10 cellular contexts compared by ENCODE assay signal in genomic region chr3:101825904-101826445, GRCh38. TPM values are rescaled to one million over a fixed set of nuclear protein-coding genes. Genes with fewer than 3 reads are reported as not detected.
DNase-seq lines count a peak whose midpoint lies in the region; ATAC-seq and TF ChIP-seq lines count a peak whose summit lies in the region.
"Had no signal": no experiment of that assay in that cellular context is flagged by ENCODE, and none has a peak within 500 bp of the region (broad histone marks: within the 10 kb centered on the region; RNA-seq: fewer than 3 reads in every experiment).

No MANE protein-coding gene starts in this region.

- no peaks in the 10 kb centered on the region for H3K27me3 Mint-ChIP-seq in mesothelial cell of epicardium (ENCODE audit: low read depth)

- H3K36me3 ChIP-seq in left ventricle myocardium inferior (peaks cover 27% of the 10 kb centered on the region), adrenal gland (replicated peaks in 1 of 2) (peaks cover 0 to 6% of the 10 kb centered on the region in 2 donors), uterus (no peaks in the 10 kb centered on the region)

- peaks cover 47% of the 10 kb centered on the region for H3K4me1 Mint-ChIP-seq in mesothelial cell of epicardium

- H3K27ac ChIP-seq in left ventricle myocardium inferior (replicated peaks) (peak overlapping the region; percentile 92), adrenal gland (peak overlapping the region in 3 of 5 donors; percentile 41 to 94 (median 85)), uterus (peak overlapping the region; percentile 87 to 93)

- H3K4me3 Mint-ChIP-seq in mesothelial cell of epicardium: peak overlapping the region; percentile 51

- intact Hi-C loops in left ventricle myocardium inferior (cut with micrococcal nuclease): no loop called here
- intact Hi-C loops in Right ventricle myocardium inferior (cut with DNase I): loop anchor here (2.0 kb wide), 1 partner anchor 23 kb away; the partner anchor contains the start of gene NFKBIZ
- intact Hi-C loops in adrenal gland (cut with DNase I): no loop called here
- intact Hi-C loops in uterus (cut with DNase I; ENCODE audit: low total_unique reads): no loop called here

- no peaks in the 10 kb centered on the region for H3K9me3 Mint-ChIP-seq in mesothelial cell of epicardium

- H3K36me3 Mint-ChIP-seq in mesothelial cell of epicardium: peaks cover 5% of the 10 kb centered on the region

- TF ChIP-seq CTCF in left ventricle myocardium inferior (IDR thresholded peaks at IDR 0.05; ENCODE audit: borderline replicate concordance) (no peak), adrenal gland (IDR thresholded peaks at IDR 0.05) (no peak), mesothelial cell of epicardium (IDR thresholded peaks at IDR 0.05; ENCODE audit: unreplicated experiment) (no peak), uterus (IDR thresholded peaks at IDR 0.05) (no peak)

- H3K4me3 ChIP-seq in left ventricle myocardium inferior (no peak overlapping the region), adrenal gland (no peak overlapping the region), uterus (no peak overlapping the region)

- 42 to 56% (median 50%) methylated on average over 2 of the region's 2 CpGs for WGBS in adrenal gland, 4 donors

- no peak for DNase-seq in left ventricle myocardium inferior
- no peak for DNase-seq in Right ventricle myocardium inferior (ENCODE audit: missing footprints)
- no peak for DNase-seq in adrenal gland
- no peak for DNase-seq in mesothelial cell of epicardium (ENCODE audit: low spot score in 2 of 2, unreplicated experiment in 2 of 2)
- DNase-seq in uterus: no peak
- DNase-seq in NCI-H2029 treated with DMSO at 0.1 percent for 48 hours (lab: John Stamatoyannopoulos, UW): no peak
- DNase-seq in effector CD4-positive, alpha-beta T cell: no peak
- DNase-seq: foreskin keratinocyte, NCI-H526 had no signal

- ATAC-seq in Right ventricle myocardium inferior (no peak), GM18502 (IDR thresholded peaks at IDR 0.05; ENCODE audit: poor library complexity, unreplicated experiment) (no peak)
- ATAC-seq: foreskin keratinocyte had no signal

- no peak for TF ChIP-seq POLR2A in adrenal gland (IDR thresholded peaks at IDR 0.05)
- TF ChIP-seq POLR2A in uterus (IDR thresholded peaks at IDR 0.05): no peak

- H3K27ac Mint-ChIP-seq in mesothelial cell of epicardium: peak overlapping the region; percentile 98

- no peaks in the 10 kb centered on the region for H3K27me3 ChIP-seq in left ventricle myocardium inferior (ENCODE audit: low read depth)
- H3K27me3 ChIP-seq in adrenal gland: no peaks in the 10 kb centered on the region
- H3K27me3 ChIP-seq in uterus: no peaks in the 10 kb centered on the region
- H3K27me3 ChIP-seq: foreskin keratinocyte had no signal

- peaks cover 41% of the 10 kb centered on the region for H3K4me1 ChIP-seq in left ventricle myocardium inferior
- peaks cover 27 to 40% of the 10 kb centered on the region in 2 donors for H3K4me1 ChIP-seq in adrenal gland (replicated peaks in 1 of 2)
- peaks cover 0 to 7% of the 10 kb centered on the region in 2 donors for H3K4me1 ChIP-seq in uterus

- no peaks in the 10 kb centered on the region for H3K9me3 ChIP-seq in left ventricle myocardium inferior (replicated peaks)
- no peaks in the 10 kb centered on the region for H3K9me3 ChIP-seq in adrenal gland (replicated peaks in 1 of 3)
- H3K9me3 ChIP-seq in uterus: no peaks in the 10 kb centered on the region

RNA-seq across cellular contexts. Expression of gene NFKBIZ, which starts 23.3 kb away (rescaled TPM):
- total RNA-seq in left ventricle myocardium inferior: 15.0 TPM
- total RNA-seq in Right ventricle myocardium inferior: 14.8 TPM
- total RNA-seq in adrenal gland: 10 to 100 TPM in 5 of 8 donors, 1 to 10 TPM in 3; 6.2 to 21.8 (median 16.4) TPM
- polyA plus RNA-seq in adrenal gland: 1 to 10 TPM; 3.1 to 8.0 (median 7.2) TPM
- total RNA-seq in mesothelial cell of epicardium: 134 to 142 TPM (median 136 TPM) in 3 replicates
- 100 to 1,000 TPM in 1 of 4 donors, 10 to 100 TPM in 3; 10.2 to 119 (median 58.9) TPM for total RNA-seq in uterus

RNA-seq across cellular contexts. Expression of gene NXPE3, which starts 47.0 kb away (rescaled TPM):
- total RNA-seq in left ventricle myocardium inferior (47.9 TPM), Right ventricle myocardium inferior (42.0 TPM), adrenal gland (10 to 100 TPM in 2 of 8 donors, 1 to 10 TPM in 6; 4.9 to 14.8 (median 7.9) TPM), mesothelial cell of epicardium (11.6 to 12.7 TPM (median 12.7 TPM) in 3 replicates), uterus (10 to 100 TPM in 2 of 4 donors, 1 to 10 TPM in 2; 3.1 to 26.0 (median 10.3) TPM)
- polyA plus RNA-seq in adrenal gland: 1 to 10 TPM; 2.7 to 7.7 (median 3.7) TPM
